1 cellular context compared by ENCODE assay signal in genomic region chr1:14699596-14699995, GRCh38.
TF ChIP-seq lines count a peak whose summit lies in the region.

No MANE protein-coding gene starts in this region.

TF ChIP-seq in H1, 55 proteins besides CTCF, POLR2A, EP300 and RAD21 (continued from another document):
- TF ChIP-seq SP1 (IDR thresholded peaks at IDR 0.05; ENCODE audit: low read depth, low read length) = no peak
- no peak for TF ChIP-seq SIRT6 (IDR thresholded peaks at IDR 0.05; ENCODE audit: low read length)
- TF ChIP-seq POU5F1 (IDR thresholded peaks at IDR 0.05; ENCODE audit: low read depth, low read length) = no peak
- no peak for TF ChIP-seq CHD2 (IDR thresholded peaks at IDR 0.05; ENCODE audit: low read length)
- no peak for TF ChIP-seq ASH2L (IDR thresholded peaks at IDR 0.05; ENCODE audit: low read length)
- TF ChIP-seq CHD1 (IDR thresholded peaks at IDR 0.05; ENCODE audit: low read depth, low read length) = no peak
- TF ChIP-seq KDM4A (IDR thresholded peaks at IDR 0.05; ENCODE audit: low read depth, low read length, severe bottlenecking) = no peak
